23 cellular contexts compared by ENCODE assay signal in genomic region chr2:204763974-204764703, GRCh38.
"Had no signal": no experiment of that assay in that cellular context is flagged by ENCODE, and none has a peak within 500 bp of the region (broad histone marks: within the 10 kb centered on the region; RNA-seq: fewer than 3 reads in every experiment).

No MANE protein-coding gene starts in this region.

- H3K36me3 Mint-ChIP-seq: memory B cell, naive B cell, neural progenitor cell had no signal

- H3K27ac Mint-ChIP-seq: activated CD4-positive, alpha-beta T cell treated with anti-CD3 and anti-CD28 coated beads, Interleukin-2, amount 10 ng/mL, durations not matched to agents 24 days and 14 days; activated CD8-positive, alpha-beta T cell treated with anti-CD3 and anti-CD28 coated beads for 36 hours; activated T-helper 17 cell treated with anti-CD3 and anti-CD28 coated beads, Interleukin-2, amount 50 U/mL, for 72 hours; memory B cell; naive B cell; neural progenitor cell; progenitor cell of endocrine pancreas had no signal

- H3K36me3 ChIP-seq: colonic mucosa, gastrocnemius medialis, neural progenitor cell, thyroid gland had no signal

- H3K4me3 ChIP-seq: colonic mucosa, left ventricle myocardium inferior, mucosa of descending colon, neural progenitor cell, thyroid gland had no signal

- H3K4me1 Mint-ChIP-seq: activated CD4-positive, alpha-beta T cell treated with anti-CD3 and anti-CD28 coated beads, Interleukin-2, amount 10 ng/mL, durations not matched to agents 24 days and 14 days; activated T-helper 17 cell treated with anti-CD3 and anti-CD28 coated beads, Interleukin-2, amount 50 U/mL, for 72 hours; brain; central memory CD8-positive, alpha-beta T cell; memory B cell; naive B cell; neural progenitor cell had no signal

- H3K27me3 Mint-ChIP-seq: activated CD4-positive, alpha-beta T cell treated with anti-CD3 and anti-CD28 coated beads, Interleukin-2, amount 10 ng/mL, durations not matched to agents 24 days and 14 days; activated CD8-positive, alpha-beta T cell treated with anti-CD3 and anti-CD28 coated beads for 36 hours; activated T-helper 17 cell treated with anti-CD3 and anti-CD28 coated beads, Interleukin-2, amount 50 U/mL, for 72 hours; brain; central memory CD8-positive, alpha-beta T cell; memory B cell; naive B cell; progenitor cell of endocrine pancreas had no signal

- H3K4me1 ChIP-seq: colonic mucosa, gastrocnemius medialis, left ventricle myocardium inferior, neural progenitor cell, thyroid gland had no signal

- H3K9ac ChIP-seq: neural progenitor cell had no signal

- H3K9me3 ChIP-seq: colonic mucosa, thyroid gland had no signal

- H3K9me3 Mint-ChIP-seq: central memory CD8-positive, alpha-beta T cell; memory B cell had no signal

- H3K4me2 ChIP-seq: neural progenitor cell had no signal

- H2AFZ ChIP-seq: neural progenitor cell had no signal

- DNase-seq: activated CD4-positive, alpha-beta T cell treated with anti-CD3 and anti-CD28 coated beads, Interleukin-2, amount 10 ng/mL, durations not matched to agents 24 days and 14 days; activated CD8-positive, alpha-beta T cell treated with anti-CD3 and anti-CD28 coated beads for 36 hours; activated naive CD4-positive, alpha-beta T cell; activated T-cell treated with anti-CD3 and anti-CD28 coated beads, Interleukin-2, amount 50 U/mL, for 1 hour; colonic mucosa; gastrocnemius medialis; head of caudate nucleus; left ventricle myocardium inferior; mucosa of descending colon; naive B cell; stimulated activated CD4-positive, alpha-beta T cell treated with anti-CD3 and anti-CD28 coated beads, Interleukin-12 subunit alpha, Interleukin-12 subunit beta, amount 100 ng/mL, for 4 hours; stimulated activated CD4-positive, alpha-beta T cell treated with anti-CD3 and anti-CD28 coated beads, Interleukin-1b, Interleukin-23, amount 100 ng/mL, for 48 hours; stimulated activated CD8-positive, alpha-beta memory T cell treated with anti-CD3 and anti-CD28 coated beads, Interleukin-4, amount 100 ng/mL, for 48 hours; stimulated activated naive CD4-positive, alpha-beta T cell; T-helper 9 cell; thyroid gland had no signal

- FAIRE-seq: urothelium cell line had no signal

- ATAC-seq: activated CD8-positive, alpha-beta T cell treated with anti-CD3 and anti-CD28 coated beads for 36 hours; activated T-helper 17 cell treated with anti-CD3 and anti-CD28 coated beads, Interleukin-2, amount 50 U/mL, for 72 hours; gastrocnemius medialis; mucosa of descending colon had no signal

- H3K4me3 Mint-ChIP-seq: activated CD4-positive, alpha-beta T cell treated with anti-CD3 and anti-CD28 coated beads, Interleukin-2, amount 10 ng/mL, durations not matched to agents 24 days and 14 days; activated CD8-positive, alpha-beta T cell treated with anti-CD3 and anti-CD28 coated beads for 36 hours; activated T-helper 17 cell treated with anti-CD3 and anti-CD28 coated beads, Interleukin-2, amount 50 U/mL, for 72 hours; brain; central memory CD8-positive, alpha-beta T cell; memory B cell; naive B cell; neural progenitor cell had no signal

- H3K27me3 ChIP-seq: colonic mucosa, gastrocnemius medialis, neural progenitor cell, thyroid gland had no signal

- H3K27ac ChIP-seq: colonic mucosa, gastrocnemius medialis, left ventricle myocardium inferior, neural progenitor cell, thyroid gland had no signal
